ENCODE assay signal across 8 cellular contexts in the genomic region with DNA sequence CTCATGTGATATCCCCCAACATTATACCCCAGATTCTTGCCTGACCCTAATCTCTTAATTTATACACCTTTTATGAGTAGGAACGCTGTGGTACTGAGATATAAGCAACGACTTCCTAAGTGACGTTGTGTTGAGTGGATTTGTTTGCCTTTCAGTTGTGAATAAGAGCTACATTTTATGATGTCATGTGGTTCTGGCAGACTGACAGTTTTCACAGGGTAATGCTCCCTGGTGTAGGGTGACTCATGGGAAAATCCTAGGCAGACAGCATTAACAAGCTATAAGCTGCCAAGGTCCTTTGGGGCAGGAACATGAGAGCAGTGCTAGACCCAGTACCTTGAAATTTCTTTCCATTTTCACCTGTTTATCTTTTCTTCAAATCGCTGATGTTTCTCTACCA.
DNase-seq lines count a peak whose midpoint lies in the region; ATAC-seq lines count a peak whose summit lies in the region.

No MANE protein-coding gene starts in this region.

- in situ Hi-C loops in HAP-1 (cut with MboI; ENCODE audit: low sequenced_read_pairs) = no loop called here

- peak; percentile 74 for ATAC-seq in GM19025 (IDR thresholded peaks at IDR 0.05; ENCODE audit: low read depth, unreplicated experiment)

- H3K4me3 ChIP-seq in skeletal muscle cell (ENCODE audit: low read depth, low read length) (no peak overlapping the region), HAP-1 (no peak overlapping the region)

- H3K4me1 ChIP-seq in HAP-1 = no peaks in the 10 kb centered on the region

- DNase-seq in AG08395 (ENCODE audit: low spot score) (peak; percentile 95), NCI-H446 treated with DMSO at 0.1 percent for 48 hours (lab: John Stamatoyannopoulos, UW) (peak; percentile 15), epidermal melanocyte (ENCODE audit: insufficient read length, low spot score) (peak; percentile 49), skeletal muscle cell (ENCODE audit: low read depth) (peak; percentile 98), NCI-H2227 treated with DMSO at 0.1 percent for 48 hours (lab: John Stamatoyannopoulos, UW) (no peak), HAP-1 (ENCODE audit: low spot score in 2 of 2) (no peak), anterior cingulate cortex (lab: John Stamatoyannopoulos, UW) (no peak)

- no peaks in the 10 kb centered on the region for H3K9me3 ChIP-seq in HAP-1

- H3K27me3 ChIP-seq in HAP-1 (ENCODE audit: low read depth) = no peaks in the 10 kb centered on the region

- no peaks in the 10 kb centered on the region for H3K36me3 ChIP-seq in HAP-1 (replicated peaks)

Comparison
In these comparisons a context has a peak if more than half of its experiments do, and no peak if none do; other contexts are left out.
1. DNase-seq: peak in AG08395 (single experiment), NCI-H446 treated with DMSO at 0.1 percent for 48 hours (single experiment), epidermal melanocyte (single experiment) and skeletal muscle cell (single experiment); none in NCI-H2227 treated with DMSO at 0.1 percent for 48 hours (single experiment), HAP-1 (0 of 2) and anterior cingulate cortex (0 of 58).